In genomic region chr9:121764371-121764730, GRCh38 we compare ENCODE assay signal across 22 cellular contexts.
DNase-seq lines count a peak whose midpoint lies in the region; ATAC-seq and TF ChIP-seq lines count a peak whose summit lies in the region.
"Had no signal": no experiment of that assay in that cellular context is flagged by ENCODE, and none has a peak within 500 bp of the region (broad histone marks: within the 10 kb centered on the region; RNA-seq: fewer than 3 reads in every experiment).

No MANE protein-coding gene starts in this region.

- H3K27me3 ChIP-seq in IMR-90 (ENCODE audit: control insufficient read depth, insufficient read depth, low read length) (no peaks in the 10 kb centered on the region), mesenchymal stem cell (ENCODE audit: control insufficient read depth in 1 of 2, insufficient read depth in 1 of 2, low read length in 2 of 2) (no peaks in the 10 kb centered on the region)
- H3K27me3 ChIP-seq: MG63 had no signal

- no peak overlapping the region for H3K27ac Mint-ChIP-seq in effector memory CD8-positive, alpha-beta T cell
- H3K27ac Mint-ChIP-seq in activated T-cell treated with anti-CD3 and anti-CD28 coated beads, Interleukin-2, amount 50 U/mL, for 72 hours: no peak overlapping the region
- H3K27ac Mint-ChIP-seq: activated B cell treated with CpG ODN at 0.5 μM for 24 hours; activated naive CD8-positive, alpha-beta T cell; immature natural killer cell; memory B cell; naive thymus-derived CD8-positive, alpha-beta T cell; stimulated activated memory B cell treated with anti-CD40 and anti-IgM and Interleukin-4, amounts not matched to agents 10 μg/mL and 1 μg/mL and 100 μg/mL, for 72 hours; T-helper 17 cell had no signal

- H3K14ac ChIP-seq in IMR-90 (replicated peaks; ENCODE audit: low read depth, low read length) (peak overlapping the region; percentile 76), mesenchymal stem cell (ENCODE audit: low read length in 2 of 2) (no peak overlapping the region)

- no peaks in the 10 kb centered on the region for H3K27me3 Mint-ChIP-seq in effector memory CD8-positive, alpha-beta T cell
- no peaks in the 10 kb centered on the region for H3K27me3 Mint-ChIP-seq in activated T-cell treated with anti-CD3 and anti-CD28 coated beads, Interleukin-2, amount 50 U/mL, for 72 hours (ENCODE audit: low read depth)
- H3K27me3 Mint-ChIP-seq: activated naive CD8-positive, alpha-beta T cell; naive thymus-derived CD8-positive, alpha-beta T cell had no signal

- H2BK5ac ChIP-seq in IMR-90 (ENCODE audit: low read depth, low read length, poor library complexity, severe bottlenecking): peak overlapping the region; percentile 75
- H2BK5ac ChIP-seq in mesenchymal stem cell (ENCODE audit: low read depth, low read length, poor library complexity, severe bottlenecking): no peak overlapping the region

- no peak overlapping the region for H2AFZ ChIP-seq in IMR-90 (replicated peaks; ENCODE audit: low read length, poor library complexity)
- no peak overlapping the region for H2AFZ ChIP-seq in mesenchymal stem cell (ENCODE audit: low read depth, low read length)

- no peak for DNase-seq in IMR-90
- no peak for DNase-seq in coronary artery (ENCODE audit: low spot score)
- no peak for DNase-seq in mesenchymal stem cell
- DNase-seq in effector memory CD8-positive, alpha-beta T cell: no peak
- no peak for DNase-seq in amniotic stem cell (lab: John Stamatoyannopoulos, UW)
- no peak for DNase-seq in activated T-cell treated with anti-CD3 and anti-CD28 coated beads, Interleukin-2, amount 50 U/mL, for 72 hours
- no peak for DNase-seq in SHP77 (lab: John Stamatoyannopoulos, UW)
- DNase-seq: activated B cell treated with CpG ODN at 0.5 μM for 24 hours; CD8-positive, alpha-beta memory T cell; DMS79 treated with DMSO at 0.1 percent for 48 hours; head of caudate nucleus; immature natural killer cell; naive thymus-derived CD8-positive, alpha-beta T cell; NCI-H1694; RPMI8226; T-helper 17 cell had no signal

- WGBS in IMR-90 (ENCODE audit: extremely low coverage in 2 of 2, insufficient read length in 1 of 2), 2 experiments: 100% methylated on average over 5 of the region's 9 CpGs; no CpG with 5 or more reads in 1 of the 2 experiments
- WGBS in mesenchymal stem cell: 92% methylated on average over 9 of the region's 9 CpGs

- H3K4me1 Mint-ChIP-seq in effector memory CD8-positive, alpha-beta T cell (ENCODE audit: low read depth in 2 of 2): no peaks in the 10 kb centered on the region
- no peaks in the 10 kb centered on the region for H3K4me1 Mint-ChIP-seq in activated T-cell treated with anti-CD3 and anti-CD28 coated beads, Interleukin-2, amount 50 U/mL, for 72 hours (ENCODE audit: low read depth)
- H3K4me1 Mint-ChIP-seq: activated B cell treated with CpG ODN at 0.5 μM for 24 hours; CD8-positive, alpha-beta memory T cell; immature natural killer cell; memory B cell; naive thymus-derived CD8-positive, alpha-beta T cell; stimulated activated memory B cell treated with anti-CD40 and anti-IgM and Interleukin-4, amounts not matched to agents 10 μg/mL and 1 μg/mL and 100 μg/mL, for 72 hours had no signal

- H2BK120ac ChIP-seq in IMR-90 (ENCODE audit: low read depth, low read length): peak overlapping the region; percentile 98
- peak overlapping the region; percentile 7 for H2BK120ac ChIP-seq in mesenchymal stem cell (ENCODE audit: low read depth, low read length)

- H3K9ac ChIP-seq in IMR-90 (ENCODE audit: low read depth, low read length) (no peak overlapping the region), mesenchymal stem cell (ENCODE audit: low read length) (no peak overlapping the region)

- H3K56ac ChIP-seq in IMR-90 (ENCODE audit: extremely low read depth, insufficient read depth, low read length): no peak overlapping the region

- peak overlapping the region; percentile 99 for H3K4ac ChIP-seq in IMR-90 (ENCODE audit: low read depth, low read length)
- peak overlapping the region in 1 of 2 experiments; percentile 51 for H3K4ac ChIP-seq in mesenchymal stem cell (ENCODE audit: low read depth in 1 of 2, low read length in 2 of 2)

- CTCF ChIA-PET in IMR-90 (lab: Yijun Ruan, JAX): no interaction called here

- in situ Hi-C loops in IMR-90 (cut with MboI; ENCODE audit: low sequenced_read_pairs): no loop called here

- H2AK5ac ChIP-seq in IMR-90 (ENCODE audit: low read depth, low read length) (peak overlapping the region; percentile 98), mesenchymal stem cell (ENCODE audit: low read length, severe bottlenecking) (peak overlapping the region; percentile 47)

- H3K9me1 ChIP-seq in IMR-90 (ENCODE audit: insufficient read depth, low read length): peaks cover 46% of the 10 kb centered on the region

- BruUV-seq in IMR-90 (replicated peaks; lab: Mats Ljungman, UMichigan): no TSS peak

- peaks cover 5% of the 10 kb centered on the region for H4K20me1 ChIP-seq in IMR-90 (ENCODE audit: insufficient read depth, low read length)

- H4K91ac ChIP-seq in IMR-90 (ENCODE audit: insufficient read depth, low read depth, low read length): peak overlapping the region; percentile 92
- H4K91ac ChIP-seq in mesenchymal stem cell (ENCODE audit: low read length): peak overlapping the region; percentile 22

- H3K18ac ChIP-seq in IMR-90 (ENCODE audit: low read depth, low read length): no peak overlapping the region
- H3K18ac ChIP-seq in mesenchymal stem cell (ENCODE audit: low read depth in 1 of 2, low read length in 2 of 2): peak overlapping the region; percentile 10 to 84

- H2BK15ac ChIP-seq in IMR-90 (ENCODE audit: low read depth, low read length): peak overlapping the region; percentile 89; the same call in 2 of the 3 replicates
- H2BK15ac ChIP-seq in mesenchymal stem cell (ENCODE audit: low read depth, poor library complexity, severe bottlenecking): no peak overlapping the region

- peaks cover 7% of the 10 kb centered on the region for H3K36me3 Mint-ChIP-seq in effector memory CD8-positive, alpha-beta T cell (ENCODE audit: insufficient read depth)
- H3K36me3 Mint-ChIP-seq in activated T-cell treated with anti-CD3 and anti-CD28 coated beads, Interleukin-2, amount 50 U/mL, for 72 hours (ENCODE audit: insufficient read depth in 2 of 2): no peaks in the 10 kb centered on the region
- H3K36me3 Mint-ChIP-seq: activated naive CD8-positive, alpha-beta T cell; CD8-positive, alpha-beta memory T cell; immature natural killer cell; memory B cell; naive thymus-derived CD8-positive, alpha-beta T cell; stimulated activated memory B cell treated with anti-CD40 and anti-IgM and Interleukin-4, amounts not matched to agents 10 μg/mL and 1 μg/mL and 100 μg/mL, for 72 hours had no signal

- 0 out of 2 replicates have a peak overlapping the region, but pooled peaks have one; percentile 43 for H3K23ac ChIP-seq in IMR-90 (ENCODE audit: low read depth, low read length)
- H3K23ac ChIP-seq in mesenchymal stem cell (ENCODE audit: low read length in 2 of 2): no peak overlapping the region

- H3K27ac ChIP-seq in IMR-90 (ENCODE audit: insufficient read depth, low read length) (peak overlapping the region; percentile 62), coronary artery (peak overlapping the region; percentile 48 to 86), mesenchymal stem cell (ENCODE audit: low read length, poor library complexity, severe bottlenecking) (no peak overlapping the region), temporal lobe (ENCODE audit: low read depth, low read length) (peak overlapping the region; percentile 79)

- peak overlapping the region in 1 of 2 experiments; percentile 67 for H2BK12ac ChIP-seq in mesenchymal stem cell (ENCODE audit: low read length in 2 of 2)

- TF ChIP-seq RAD21 in IMR-90 (IDR thresholded peaks at IDR 0.05; ENCODE audit: low read length): no peak

- no peak for TF ChIP-seq POLR2A in IMR-90 (IDR thresholded peaks at IDR 0.05; ENCODE audit: low read depth, low read length)

- H3K9me3 ChIP-seq in IMR-90 (ENCODE audit: control insufficient read depth, insufficient read depth, low read length) (no peaks in the 10 kb centered on the region), mesenchymal stem cell (ENCODE audit: control insufficient read depth, low read length) (no peaks in the 10 kb centered on the region)
- H3K9me3 ChIP-seq: MG63, prostate gland had no signal

- no peak for TF ChIP-seq CTCF in IMR-90 (conservative IDR thresholded peaks at IDR 0.05; ENCODE audit: low read depth, low read length)
- TF ChIP-seq CTCF in coronary artery (IDR thresholded peaks at IDR 0.05): no peak

- intact Hi-C loops in IMR-90 (cut with micrococcal nuclease): no loop called here

- no peak for ATAC-seq in IMR-90 (ENCODE audit: low read depth)
- no peak for ATAC-seq in effector memory CD8-positive, alpha-beta T cell (replicated peaks)
- no peak for ATAC-seq in activated T-cell treated with anti-CD3 and anti-CD28 coated beads, Interleukin-2, amount 50 U/mL, for 72 hours (replicated peaks in 1 of 2)
- ATAC-seq: naive thymus-derived CD8-positive, alpha-beta T cell; stimulated activated memory B cell treated with anti-CD40 and anti-IgM and Interleukin-4, amounts not matched to agents 10 μg/mL and 1 μg/mL and 100 μg/mL, for 72 hours; T-helper 17 cell had no signal

- H2AK9ac ChIP-seq in IMR-90 (replicated peaks; ENCODE audit: low read depth, low read length, poor library complexity): peak overlapping the region; percentile 88

- no peak overlapping the region for H3K4me3 Mint-ChIP-seq in effector memory CD8-positive, alpha-beta T cell
- no peak overlapping the region for H3K4me3 Mint-ChIP-seq in activated T-cell treated with anti-CD3 and anti-CD28 coated beads, Interleukin-2, amount 50 U/mL, for 72 hours
- H3K4me3 Mint-ChIP-seq: activated B cell treated with CpG ODN at 0.5 μM for 24 hours; activated naive CD8-positive, alpha-beta T cell; CD8-positive, alpha-beta memory T cell; immature natural killer cell; memory B cell; naive thymus-derived CD8-positive, alpha-beta T cell; stimulated activated memory B cell treated with anti-CD40 and anti-IgM and Interleukin-4, amounts not matched to agents 10 μg/mL and 1 μg/mL and 100 μg/mL, for 72 hours; T-helper 17 cell had no signal

- H3K4me3 ChIP-seq in IMR-90 (ENCODE audit: insufficient read depth, low read depth, low read length): no peak overlapping the region
- no peak overlapping the region for H3K4me3 ChIP-seq in coronary artery
- H3K4me3 ChIP-seq in mesenchymal stem cell (ENCODE audit: insufficient read depth in 1 of 2, low read depth in 1 of 2, low read length in 2 of 2): no peak overlapping the region
- H3K4me3 ChIP-seq: MG63, prostate gland had no signal

- peak overlapping the region; percentile 89 for H2BK20ac ChIP-seq in IMR-90 (ENCODE audit: low read depth, low read length)

- peak overlapping the region; percentile 78 to 83 for H4K8ac ChIP-seq in IMR-90 (ENCODE audit: low read depth in 2 of 2, low read length in 2 of 2)
- H4K8ac ChIP-seq in mesenchymal stem cell (ENCODE audit: low read length): peak overlapping the region; percentile 20

- H3K79me1 ChIP-seq in IMR-90 (ENCODE audit: low read depth in 1 of 2, low read length in 2 of 2) (peaks cover 8 to 51% of the 10 kb centered on the region in 2 experiments; a peak in 3 of 4 replicates), mesenchymal stem cell (replicated peaks; ENCODE audit: low read length, poor library complexity, severe bottlenecking) (peaks cover 29% of the 10 kb centered on the region)

- POLR2A ChIA-PET in IMR-90 (lab: Charles Lee; ENCODE audit: unreplicated experiment): no interaction called here

- H3K36me3 ChIP-seq in IMR-90 (ENCODE audit: control insufficient read depth, insufficient read depth, low read length) (peaks cover 65% of the 10 kb centered on the region), mesenchymal stem cell (ENCODE audit: control insufficient read depth in 1 of 2, insufficient read depth in 2 of 2, low read depth in 1 of 2, low read length in 2 of 2) (peaks cover 38 to 85% of the 10 kb centered on the region in 2 experiments)
- H3K36me3 ChIP-seq: MG63 had no signal

- peak overlapping the region; percentile 11; the same call in 1 of the 2 replicates for H4K5ac ChIP-seq in IMR-90 (ENCODE audit: low read depth, low read length)

- no peaks in the 10 kb centered on the region for H3K9me3 Mint-ChIP-seq in effector memory CD8-positive, alpha-beta T cell
- H3K9me3 Mint-ChIP-seq in activated T-cell treated with anti-CD3 and anti-CD28 coated beads, Interleukin-2, amount 50 U/mL, for 72 hours: no peaks in the 10 kb centered on the region
- H3K9me3 Mint-ChIP-seq: activated B cell treated with CpG ODN at 0.5 μM for 24 hours; CD8-positive, alpha-beta memory T cell; immature natural killer cell; memory B cell; naive thymus-derived CD8-positive, alpha-beta T cell; stimulated activated memory B cell treated with anti-CD40 and anti-IgM and Interleukin-4, amounts not matched to agents 10 μg/mL and 1 μg/mL and 100 μg/mL, for 72 hours had no signal

- peaks cover 16% of the 10 kb centered on the region for H3K4me1 ChIP-seq in IMR-90 (ENCODE audit: control insufficient read depth, insufficient read depth, low read length)
- peaks cover 30% of the 10 kb centered on the region for H3K4me1 ChIP-seq in mesenchymal stem cell (ENCODE audit: control insufficient read depth, insufficient read depth, low read depth, low read length)
- H3K4me1 ChIP-seq: prostate gland had no signal

- dilution Hi-C loops in IMR-90 (cut with HindIII; ENCODE audit: low sequenced_read_pairs, unreplicated experiment): no loop called here

- H3K4me2 ChIP-seq in IMR-90 (ENCODE audit: low read depth, low read length): no peak overlapping the region
- no peak overlapping the region for H3K4me2 ChIP-seq in mesenchymal stem cell (ENCODE audit: low read length, poor library complexity, severe bottlenecking)
